8 cellular contexts compared by ENCODE assay signal in genomic region chr2:30239308-30240161, GRCh38. TPM values are rescaled to one million over a fixed set of nuclear protein-coding genes. Genes with fewer than 3 reads are reported as not detected.
A peak's percentile ranks its signal among the peaks of the same experiment; 100 is the strongest.
DNase-seq lines count a peak whose midpoint lies in the region; ATAC-seq, FAIRE-seq and TF ChIP-seq lines count a peak whose summit lies in the region.

No MANE protein-coding gene starts in this region.

- H3K27me3 ChIP-seq in cardiac muscle cell (no peaks in the 10 kb centered on the region), psoas muscle (ENCODE audit: insufficient read depth in 3 of 3, low read length in 2 of 3) (peaks cover 0 to 18% (median 2%) of the 10 kb centered on the region in 3 donors)

- POLR2A ChIA-PET in RWPE1 (lab: Yijun Ruan, JAX; ENCODE audit: low non-redundant PET): no interaction called here

- ATAC-seq in psoas muscle: peak; percentile 79 to 84 (median 80)
- ATAC-seq in GM19467 (IDR thresholded peaks at IDR 0.05; ENCODE audit: unreplicated experiment): no peak

- intact Hi-C loops in psoas muscle (cut with DNase I): loop anchor here in 1 of 2 donors (10.0 kb wide), 2 partner anchors 105 to 175 kb away; no protein-coding TSS in a partner anchor

- peak; percentile 64 for FAIRE-seq in GM18507 (lab: Jason Lieb, UNC)

- CTCF ChIA-PET in RWPE1 (lab: Yijun Ruan, JAX): interaction anchor here (0.5 to 1.2 kb wide), 7 partner anchors 11 to 309 kb away, joined by 3 to 4 read pairs (median 3); no protein-coding TSS in a partner anchor
- CTCF ChIA-PET in activated naive CD4-positive, alpha-beta T cell treated with anti-CD3 and anti-CD28 coated beads, Interleukin-2, amount 10 ng/mL, durations not matched to agents 7 days and 5 days (lab: Charles Lee): interaction anchor here (0.7 to 13.7 kb wide), 24 partner anchors 8 to 472 kb away, joined by 3 to 96 read pairs (median 4); no protein-coding TSS in a partner anchor

- H3K9me3 Mint-ChIP-seq in activated naive CD4-positive, alpha-beta T cell treated with anti-CD3 and anti-CD28 coated beads, Interleukin-2, amount 10 ng/mL, durations not matched to agents 7 days and 5 days: peaks cover 3% of the 10 kb centered on the region

- H3K9me3 ChIP-seq in cardiac muscle cell (ENCODE audit: low read depth) (no peaks in the 10 kb centered on the region), psoas muscle (no peaks in the 10 kb centered on the region)

- peaks cover 90% of the 10 kb centered on the region for H3K4me1 Mint-ChIP-seq in activated naive CD4-positive, alpha-beta T cell treated with anti-CD3 and anti-CD28 coated beads, Interleukin-2, amount 10 ng/mL, durations not matched to agents 7 days and 5 days

- TF ChIP-seq CTCF in RWPE1 (conservative IDR thresholded peaks at IDR 0.05; ENCODE audit: low read depth) (peak; percentile 77), cardiac muscle cell (IDR thresholded peaks at IDR 0.05; ENCODE audit: low read depth, low read length) (peak; percentile 100), psoas muscle (IDR thresholded peaks at IDR 0.05) (peak; percentile 89)

- H3K36me3 ChIP-seq in cardiac muscle cell: peaks cover 68% of the 10 kb centered on the region
- no peaks in the 10 kb centered on the region for H3K36me3 ChIP-seq in psoas muscle (ENCODE audit: insufficient read depth in 1 of 2, low read depth in 1 of 2)

- peaks cover 82% of the 10 kb centered on the region for H3K36me3 Mint-ChIP-seq in activated naive CD4-positive, alpha-beta T cell treated with anti-CD3 and anti-CD28 coated beads, Interleukin-2, amount 10 ng/mL, durations not matched to agents 7 days and 5 days

- WGBS in psoas muscle, 3 donors: 50 to 54% (median 51%) methylated on average over 15 of the region's 15 CpGs

- peak overlapping the region; percentile 2 for H3K4me3 Mint-ChIP-seq in activated naive CD4-positive, alpha-beta T cell treated with anti-CD3 and anti-CD28 coated beads, Interleukin-2, amount 10 ng/mL, durations not matched to agents 7 days and 5 days

- H3K4me1 ChIP-seq in cardiac muscle cell (ENCODE audit: low read depth): peaks cover 62% of the 10 kb centered on the region
- H3K4me1 ChIP-seq in psoas muscle: no peaks in the 10 kb centered on the region

- DNase-seq in AG08396 (ENCODE audit: low spot score): peak; percentile 65
- DNase-seq in GM18507 (ENCODE audit: extremely low spot score, insufficient read length, low read depth): no peak
- peak; percentile 56 for DNase-seq in RWPE1 (ENCODE audit: low spot score)
- peak; percentile 77 for DNase-seq in activated naive CD4-positive, alpha-beta T cell treated with anti-CD3 and anti-CD28 coated beads, Interleukin-2, amount 10 ng/mL, durations not matched to agents 7 days and 5 days
- DNase-seq in cardiac muscle cell (ENCODE audit: low read depth in 1 of 2, low spot score in 1 of 2): peak; percentile 63 to 96
- DNase-seq in psoas muscle: peak; percentile 76 to 86
- no peak for DNase-seq in DMS79 treated with DMSO at 0.1 percent for 48 hours (lab: John Stamatoyannopoulos, UW)

- H3K27ac Mint-ChIP-seq in activated naive CD4-positive, alpha-beta T cell treated with anti-CD3 and anti-CD28 coated beads, Interleukin-2, amount 10 ng/mL, durations not matched to agents 7 days and 5 days: peak overlapping the region; percentile 71

- peak overlapping the region; percentile 3 for H3K4me3 ChIP-seq in cardiac muscle cell
- H3K4me3 ChIP-seq in psoas muscle: peak overlapping the region; percentile 10

- H3K27me3 Mint-ChIP-seq in activated naive CD4-positive, alpha-beta T cell treated with anti-CD3 and anti-CD28 coated beads, Interleukin-2, amount 10 ng/mL, durations not matched to agents 7 days and 5 days: no peaks in the 10 kb centered on the region

- H3K27ac ChIP-seq in RWPE1 (no peak overlapping the region), cardiac muscle cell (peak overlapping the region; percentile 55), psoas muscle (peak overlapping the region; percentile 11)

RNA-seq across cellular contexts. Expression of gene LBH, which starts 8.2 kb away (rescaled TPM):
- 1,389 and 2,258 TPM in 2 replicates for total RNA-seq in cardiac muscle cell
- 544 and 632 TPM in 2 replicates for polyA plus RNA-seq in cardiac muscle cell
- 10 to 100 TPM; 11.1 to 15.5 (median 14.2) TPM for total RNA-seq in psoas muscle
- polyA plus RNA-seq in psoas muscle: 10 to 100 TPM in 1 of 3 donors, 1 to 10 TPM in 2; 6.5 to 10.5 (median 9.7) TPM

Comparison
In these comparisons a context has a peak if more than half of its experiments do, and no peak if none do; other contexts are left out.
1. DNase-seq: peak in AG08396 (single experiment), RWPE1 (single experiment), activated naive CD4-positive, alpha-beta T cell treated with anti-CD3 and anti-CD28 coated beads, Interleukin-2, amount 10 ng/mL, durations not matched to agents 7 days and 5 days (single experiment), cardiac muscle cell (2 of 2) and psoas muscle (2 of 2); none in GM18507 (single experiment) and DMS79 treated with DMSO at 0.1 percent for 48 hours (single experiment).
2. RNA of gene LBH, which starts 8.2 kb away (total RNA-seq): 1,389 to 2,258 TPM in cardiac muscle cell; 11.1 to 15.5 TPM in psoas muscle; every median in the first group is over 10 times any median in the second.
3. Peak in every context shown above with its lines, with median percentiles within 50 percentile points of each other: CTCF ChIP-seq.